Comparison of ENCODE assay signal across 10 cellular contexts in genomic region chr10:110822708-110823291, GRCh38. TPM values are rescaled to one million over a fixed set of nuclear protein-coding genes. Genes with fewer than 3 reads are reported as not detected.
A peak's percentile ranks its signal among the peaks of the same experiment; 100 is the strongest.
DNase-seq lines count a peak whose midpoint lies in the region; ATAC-seq and TF ChIP-seq lines count a peak whose summit lies in the region.
"Had no signal": no experiment of that assay in that cellular context is flagged by ENCODE, and none has a peak within 500 bp of the region (broad histone marks: within the 10 kb centered on the region; RNA-seq: fewer than 3 reads in every experiment).

No MANE protein-coding gene starts in this region.

- H3K27me3 ChIP-seq in heart right ventricle (no peaks in the 10 kb centered on the region), esophagus (ENCODE audit: control insufficient read depth in 1 of 2, insufficient read depth in 2 of 2, low read length in 2 of 2) (no peaks in the 10 kb centered on the region), neural cell (ENCODE audit: insufficient read depth, low read depth, low read length) (no peaks in the 10 kb centered on the region), vagina (no peaks in the 10 kb centered on the region)

- H3K9me2 ChIP-seq in neural cell (ENCODE audit: insufficient read depth, low read length) = no peaks in the 10 kb centered on the region

- peak; percentile 89 for TF ChIP-seq EP300 in neural cell (conservative IDR thresholded peaks at IDR 0.05; ENCODE audit: poor library complexity, severe bottlenecking)

- peaks cover 11% of the 10 kb centered on the region for H3F3A ChIP-seq in neural cell (ENCODE audit: insufficient read depth, low read length, poor library complexity, severe bottlenecking)

- H3K4me1 ChIP-seq in heart right ventricle (peaks cover 36 to 95% (median 60%) of the 10 kb centered on the region in 9 donors), esophagus (ENCODE audit: control insufficient read depth in 2 of 2, insufficient read depth in 2 of 2, low read length in 1 of 2) (peaks cover 8 to 19% of the 10 kb centered on the region in 2 donors), vagina (peaks cover 85% of the 10 kb centered on the region)

- TF ChIP-seq CTCF in heart right ventricle (IDR thresholded peaks at IDR 0.05) (no peak), neural cell (IDR thresholded peaks at IDR 0.05; ENCODE audit: poor library complexity, severe bottlenecking) (peak; percentile 53), vagina (IDR thresholded peaks at IDR 0.05) (no peak)

- peak; percentile 65 for TF ChIP-seq RAD21 in neural cell (conservative IDR thresholded peaks at IDR 0.05)

- H3K27ac ChIP-seq in heart right ventricle = peak overlapping the region; percentile 40 to 90 (median 80)
- peak overlapping the region; percentile 10 to 81 for H3K27ac ChIP-seq in esophagus (ENCODE audit: low read depth in 2 of 2, low read length in 1 of 2)
- peak overlapping the region; percentile 100 for H3K27ac ChIP-seq in neural cell (ENCODE audit: low read length)
- H3K27ac ChIP-seq in vagina = peak overlapping the region; percentile 87

- H3K4me3 ChIP-seq in heart right ventricle (no peak overlapping the region), esophagus (ENCODE audit: low read depth in 1 of 2, low read length in 2 of 2) (no peak overlapping the region), neural cell (ENCODE audit: low read length) (peak overlapping the region; percentile 60), vagina (no peak overlapping the region)

- no peaks in the 10 kb centered on the region for H4K20me1 ChIP-seq in neural cell (ENCODE audit: insufficient read depth)

- peak overlapping the region; percentile 96 for H3K4me2 ChIP-seq in neural cell (ENCODE audit: low read length)

- peak overlapping the region; percentile 78 for H3K9ac ChIP-seq in neural cell (ENCODE audit: low read length)

- H2AFZ ChIP-seq in neural cell (ENCODE audit: low read depth, low read length) = peak overlapping the region; percentile 36

- WGBS in heart right ventricle, 2 donors = 56 to 65% methylated on average over 8 of the region's 8 CpGs
- 49 to 54% methylated on average over 8 of the region's 8 CpGs for WGBS in esophagus, 2 donors

- DNase-seq in heart right ventricle (no peak), left ventricle myocardium superior (no peak), vagina (ENCODE audit: extremely low spot score in 2 of 2) (no peak), GM19238 (ENCODE audit: insufficient read length, low spot score) (no peak)
- DNase-seq: effector memory CD4-positive, alpha-beta T cell had no signal

- H3K79me2 ChIP-seq in neural cell (replicated peaks; ENCODE audit: insufficient read depth, low read length) = no peaks in the 10 kb centered on the region

- no peaks in the 10 kb centered on the region for H3K9me3 ChIP-seq in heart right ventricle
- H3K9me3 ChIP-seq in esophagus (ENCODE audit: control insufficient read depth in 2 of 2, insufficient read depth in 1 of 2, low read depth in 1 of 2, low read length in 1 of 2) = no peaks in the 10 kb centered on the region
- no peaks in the 10 kb centered on the region for H3K9me3 ChIP-seq in neural cell (ENCODE audit: low read length)
- H3K9me3 ChIP-seq in vagina = no peaks in the 10 kb centered on the region

- intact Hi-C loops in heart right ventricle (cut with DNase I) (loop anchor here in 4 of 10 donors (5.0 to 10.0 kb wide), 2 partner anchors 50 to 52 kb away; partner anchors contain the start of gene PDCD4 (in 4 of the 4)), left ventricle myocardium superior (cut with micrococcal nuclease) (no loop called here), vagina (cut with DNase I) (loop anchor here (10.0 kb wide), 1 partner anchor 52 kb away; the partner anchor contains the start of gene PDCD4)

- no peak for TF ChIP-seq POLR2A in vagina (IDR thresholded peaks at IDR 0.05)

- H3K36me3 ChIP-seq in heart right ventricle (peaks cover 0 to 31% (median 0%) of the 10 kb centered on the region in 9 donors), esophagus (ENCODE audit: control insufficient read depth in 2 of 2, insufficient read depth in 2 of 2, low read length in 1 of 2) (no peaks in the 10 kb centered on the region), neural cell (ENCODE audit: insufficient read depth, low read length) (no peaks in the 10 kb centered on the region), vagina (no peaks in the 10 kb centered on the region)

- ATAC-seq in heart right ventricle (no peak), left ventricle myocardium superior (no peak), HG03571 (IDR thresholded peaks at IDR 0.05; ENCODE audit: unreplicated experiment) (no peak), GM21529 (IDR thresholded peaks at IDR 0.05; ENCODE audit: unreplicated experiment) (no peak)
- ATAC-seq: stimulated activated effector memory CD8-positive, alpha-beta T cell treated with anti-CD3 and anti-CD28 coated beads, Interleukin-12 subunit alpha, Interleukin-12 subunit beta, amount 100 ng/mL, for 72 hours had no signal

TF ChIP-seq in neural cell, 6 proteins besides CTCF, POLR2A, EP300 and RAD21:
- TF ChIP-seq POLR2AphosphoS5 (IDR thresholded peaks at IDR 0.05) (peak; percentile 66), TAF1 (IDR thresholded peaks at IDR 0.05; ENCODE audit: low read depth) (peak; percentile 60), MXI1 (conservative IDR thresholded peaks at IDR 0.05; ENCODE audit: poor library complexity, severe bottlenecking) (peak; percentile 28), REST (IDR thresholded peaks at IDR 0.05; ENCODE audit: borderline replicate concordance) (peak; percentile 96), EZH2 (IDR thresholded peaks at IDR 0.05; ENCODE audit: borderline replicate concordance, insufficient read depth, low read length, poor library complexity, severe bottlenecking) (no peak), SMC3 (conservative IDR thresholded peaks at IDR 0.05; ENCODE audit: poor library complexity) (peak; percentile 52)
TF ChIP-seq in neural cell: peak in this region for 5.

RNA-seq across cellular contexts. Expression of gene PDCD4, which starts 48.9 kb away (rescaled TPM):
- total RNA-seq in heart right ventricle (10 to 100 TPM; 35.2 to 57.6 (median 45.7) TPM), left ventricle myocardium superior (82.4 TPM), vagina (110 TPM)
- polyA plus RNA-seq in heart right ventricle (10 to 100 TPM; 15.9 to 59.5 TPM), esophagus (100 to 1,000 TPM; 116 to 203 TPM), neural cell (53.1 and 83.5 TPM in 2 replicates)
- 62.6 and 84.4 TPM in 2 replicates for polyA minus RNA-seq in neural cell

Comparison
In these comparisons a context has a peak if more than half of its experiments do, and no peak if none do; other contexts are left out.
1. H3K27ac ChIP-seq: peak in every context shown above with its lines; median percentile 100 in neural cell; 87 in vagina; 80 in heart right ventricle; 46 in esophagus.